In genomic region chr14:96617635-96618034, GRCh38 we compare ENCODE assay signal across 2 cellular contexts.
TF ChIP-seq lines count a peak whose summit lies in the region.

No MANE protein-coding gene starts in this region.

TF ChIP-seq in A549, 52 proteins besides CTCF, POLR2A, EP300 and RAD21 (continued from another document):
- TF ChIP-seq, protein P1, sequence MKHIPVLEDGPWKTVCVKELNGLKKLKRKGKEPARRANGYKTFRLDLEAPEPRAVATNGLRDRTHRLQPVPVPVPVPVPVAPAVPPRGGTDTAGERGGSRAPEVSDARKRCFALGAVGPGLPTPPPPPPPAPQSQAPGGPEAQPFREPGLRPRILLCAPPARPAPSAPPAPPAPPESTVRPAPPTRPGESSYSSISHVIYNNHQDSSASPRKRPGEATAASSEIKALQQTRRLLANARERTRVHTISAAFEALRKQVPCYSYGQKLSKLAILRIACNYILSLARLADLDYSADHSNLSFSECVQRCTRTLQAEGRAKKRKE (CRISPR knock-in tag; IDR thresholded peaks at IDR 0.05; ENCODE audit: low read depth) = no peak
- TF ChIP-seq RFX5 (IDR thresholded peaks at IDR 0.05) (no peak), ZFP36 (IDR thresholded peaks at IDR 0.05; ENCODE audit: borderline replicate concordance, partially characterized antibody) (no peak), RCOR1 (IDR thresholded peaks at IDR 0.05; ENCODE audit: low read depth, low read length) (no peak), HEYL (CRISPR knock-in tag; IDR thresholded peaks at IDR 0.05) (no peak), CBX2 (IDR thresholded peaks at IDR 0.05; ENCODE audit: borderline replicate concordance, low read depth) (no peak), MYC (IDR thresholded peaks at IDR 0.05; ENCODE audit: borderline replicate concordance, low read length) (no peak), NFE2L2 (conservative IDR thresholded peaks at IDR 0.05; ENCODE audit: low read length) (no peak)
- TF ChIP-seq, protein P2, sequence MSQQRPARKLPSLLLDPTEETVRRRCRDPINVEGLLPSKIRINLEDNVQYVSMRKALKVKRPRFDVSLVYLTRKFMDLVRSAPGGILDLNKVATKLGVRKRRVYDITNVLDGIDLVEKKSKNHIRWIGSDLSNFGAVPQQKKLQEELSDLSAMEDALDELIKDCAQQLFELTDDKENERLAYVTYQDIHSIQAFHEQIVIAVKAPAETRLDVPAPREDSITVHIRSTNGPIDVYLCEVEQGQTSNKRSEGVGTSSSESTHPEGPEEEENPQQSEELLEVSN (IDR thresholded peaks at IDR 0.05; ENCODE audit: borderline replicate concordance, low read depth) = no peak
- TF ChIP-seq, protein P3, sequence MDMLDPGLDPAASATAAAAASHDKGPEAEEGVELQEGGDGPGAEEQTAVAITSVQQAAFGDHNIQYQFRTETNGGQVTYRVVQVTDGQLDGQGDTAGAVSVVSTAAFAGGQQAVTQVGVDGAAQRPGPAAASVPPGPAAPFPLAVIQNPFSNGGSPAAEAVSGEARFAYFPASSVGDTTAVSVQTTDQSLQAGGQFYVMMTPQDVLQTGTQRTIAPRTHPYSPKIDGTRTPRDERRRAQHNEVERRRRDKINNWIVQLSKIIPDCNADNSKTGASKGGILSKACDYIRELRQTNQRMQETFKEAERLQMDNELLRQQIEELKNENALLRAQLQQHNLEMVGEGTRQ (IDR thresholded peaks at IDR 0.05) = no peak

TF ChIP-seq in IMR-90, 13 proteins besides CTCF, POLR2A, EP300 and RAD21 (continued from another document):
- TF ChIP-seq MAFK (IDR thresholded peaks at IDR 0.05; ENCODE audit: low read depth, low read length) = no peak
- TF ChIP-seq MAZ (IDR thresholded peaks at IDR 0.05; ENCODE audit: borderline replicate concordance, low read depth, low read length) = no peak
- no peak for TF ChIP-seq SMC3 (IDR thresholded peaks at IDR 0.05; ENCODE audit: low read depth, low read length)
- TF ChIP-seq FOS (IDR thresholded peaks at IDR 0.05; ENCODE audit: low read depth, low read length) = no peak
- no peak for TF ChIP-seq NFE2L2 (IDR thresholded peaks at IDR 0.05; ENCODE audit: low read depth, low read length)
- no peak for TF ChIP-seq RFX5 (IDR thresholded peaks at IDR 0.05; ENCODE audit: low read depth, low read length)
- TF ChIP-seq CHD1 (IDR thresholded peaks at IDR 0.05; ENCODE audit: low read depth, low read length) = no peak
- no peak for TF ChIP-seq CEBPB (IDR thresholded peaks at IDR 0.05; ENCODE audit: low read depth, low read length)
- TF ChIP-seq BHLHE40 (IDR thresholded peaks at IDR 0.05; ENCODE audit: low read depth, low read length) = no peak
- TF ChIP-seq, protein P4, sequence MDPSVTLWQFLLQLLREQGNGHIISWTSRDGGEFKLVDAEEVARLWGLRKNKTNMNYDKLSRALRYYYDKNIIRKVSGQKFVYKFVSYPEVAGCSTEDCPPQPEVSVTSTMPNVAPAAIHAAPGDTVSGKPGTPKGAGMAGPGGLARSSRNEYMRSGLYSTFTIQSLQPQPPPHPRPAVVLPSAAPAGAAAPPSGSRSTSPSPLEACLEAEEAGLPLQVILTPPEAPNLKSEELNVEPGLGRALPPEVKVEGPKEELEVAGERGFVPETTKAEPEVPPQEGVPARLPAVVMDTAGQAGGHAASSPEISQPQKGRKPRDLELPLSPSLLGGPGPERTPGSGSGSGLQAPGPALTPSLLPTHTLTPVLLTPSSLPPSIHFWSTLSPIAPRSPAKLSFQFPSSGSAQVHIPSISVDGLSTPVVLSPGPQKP (IDR thresholded peaks at IDR 0.05; ENCODE audit: borderline replicate concordance, low read depth, low read length) = no peak
- no peak for TF ChIP-seq MXI1 (IDR thresholded peaks at IDR 0.05; ENCODE audit: borderline replicate concordance, low read depth, low read length)
